Comparison of ENCODE assay signal across 31 cellular contexts in the genomic region with DNA sequence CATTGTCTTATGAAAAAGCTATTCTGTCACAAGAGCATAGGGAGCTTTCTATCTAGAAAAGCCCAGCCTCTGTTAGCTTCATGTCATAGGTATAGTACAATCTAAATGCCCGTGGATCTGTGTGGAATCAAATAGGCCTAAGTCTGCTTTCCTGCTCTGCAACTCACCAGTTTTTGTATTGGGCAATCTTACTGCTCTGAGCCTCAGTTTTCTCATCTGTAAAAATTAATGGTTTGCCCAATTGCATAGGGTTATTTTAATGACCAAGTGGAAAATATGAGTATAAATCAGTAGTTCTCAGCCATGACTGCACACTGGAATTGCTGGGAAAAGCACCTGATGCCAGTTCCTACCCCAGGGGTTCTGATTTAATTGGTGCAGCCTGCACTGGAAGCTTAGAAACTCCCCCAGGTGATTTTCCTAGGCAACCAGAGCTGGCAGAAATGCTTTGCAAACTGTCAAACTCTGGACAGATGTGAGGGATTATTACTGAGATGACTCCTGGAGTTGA.
"Had no signal": no experiment of that assay in that cellular context is flagged by ENCODE, and none has a peak within 500 bp of the region (broad histone marks: within the 10 kb centered on the region; RNA-seq: fewer than 3 reads in every experiment).

No MANE protein-coding gene starts in this region.

- H3K36me3 Mint-ChIP-seq: activated naive CD8-positive, alpha-beta T cell treated with anti-CD3 and anti-CD28 coated beads for 36 hours had no signal

- H3K36me3 ChIP-seq: brain microvascular endothelial cell, cardiac muscle cell, SJCRH30 had no signal

- DNase-seq: activated CD4-positive, alpha-beta T cell treated with anti-CD3 and anti-CD28 coated beads, Interleukin-2, amount 10 ng/mL, durations not matched to agents 24 days and 14 days; activated CD4-positive, alpha-beta T cell treated with anti-CD3 and anti-CD28 coated beads, Interleukin-2, amount 50 U/mL, for 4 hours; activated CD8-positive, alpha-beta T cell treated with anti-CD3 and anti-CD28 coated beads for 36 hours; activated effector memory CD4-positive, alpha-beta T cell treated with anti-CD3 and anti-CD28 coated beads, Interleukin-2, amount 50 U/mL, for 16 hours; activated naive CD4-positive, alpha-beta T cell; activated naive CD4-positive, alpha-beta T cell treated with anti-CD3 and anti-CD28 coated beads, Interleukin-2, amount 50 U/mL, for 16 hours; activated naive CD8-positive, alpha-beta T cell treated with anti-CD3 and anti-CD28 coated beads for 36 hours; activated T-cell treated with anti-CD3 and anti-CD28 coated beads, Interleukin-2, amount 50 U/mL, for 1 hour; activated T-cell treated with anti-CD3 and anti-CD28 coated beads, Interleukin-2, amount 50 U/mL, for 72 hours; amniotic stem cell; aorta; brain microvascular endothelial cell; Kasumi-1; KG1; MM.1S; MV-4-11; NCI-H1092; NCI-H187 treated with DMSO at 0.1 percent for 48 hours; NCI-H2081; NCI-H345; NCI-H524 treated with DMSO at 0.1 percent for 48 hours; NCI-H748 treated with DMSO at 0.1 percent for 48 hours; SHP77; SJCRH30 had no signal

- H3K4me1 Mint-ChIP-seq: activated CD4-positive, alpha-beta T cell treated with anti-CD3 and anti-CD28 coated beads, Interleukin-2, amount 10 ng/mL, durations not matched to agents 24 days and 14 days; activated naive CD8-positive, alpha-beta T cell treated with anti-CD3 and anti-CD28 coated beads for 36 hours; activated T-helper 17 cell treated with anti-CD3 and anti-CD28 coated beads, Interleukin-2, amount 50 U/mL, for 72 hours; central memory CD8-positive, alpha-beta T cell had no signal

- H3K9me3 Mint-ChIP-seq: activated CD4-positive, alpha-beta T cell treated with anti-CD3 and anti-CD28 coated beads, Interleukin-2, amount 10 ng/mL, durations not matched to agents 24 days and 14 days; activated CD8-positive, alpha-beta T cell treated with anti-CD3 and anti-CD28 coated beads for 36 hours; activated naive CD8-positive, alpha-beta T cell treated with anti-CD3 and anti-CD28 coated beads for 36 hours; activated T-cell treated with anti-CD3 and anti-CD28 coated beads, Interleukin-2, amount 50 U/mL, for 72 hours; activated T-helper 17 cell treated with anti-CD3 and anti-CD28 coated beads, Interleukin-2, amount 50 U/mL, for 72 hours; central memory CD8-positive, alpha-beta T cell; T-helper 1 cell treated with Interleukin-12 subunit alpha and Interleukin-12 subunit beta and Interleukin-4 antibody, amounts not matched to agents 30 μg/mL and 1 μg/mL, for 36 hours; T-helper 2 cell treated with Interferon-gamma antibody and Interleukin-4, amounts not matched to agents 5 μg/mL and 100 μg/mL, for 36 hours had no signal

- H3K4me3 Mint-ChIP-seq: activated CD4-positive, alpha-beta T cell treated with anti-CD3 and anti-CD28 coated beads, Interleukin-2, amount 10 ng/mL, durations not matched to agents 24 days and 14 days; activated CD8-positive, alpha-beta T cell treated with anti-CD3 and anti-CD28 coated beads for 36 hours; activated naive CD8-positive, alpha-beta T cell treated with anti-CD3 and anti-CD28 coated beads for 36 hours; activated T-cell treated with anti-CD3 and anti-CD28 coated beads, Interleukin-2, amount 50 U/mL, for 72 hours; activated T-helper 17 cell treated with anti-CD3 and anti-CD28 coated beads, Interleukin-2, amount 50 U/mL, for 72 hours; central memory CD8-positive, alpha-beta T cell; T-helper 1 cell treated with Interleukin-12 subunit alpha and Interleukin-12 subunit beta and Interleukin-4 antibody, amounts not matched to agents 30 μg/mL and 1 μg/mL, for 36 hours; T-helper 2 cell treated with Interferon-gamma antibody and Interleukin-4, amounts not matched to agents 5 μg/mL and 100 μg/mL, for 36 hours had no signal

- H3K4me3 ChIP-seq: cardiac muscle cell, SJCRH30, SK-N-MC had no signal

- H3K27ac Mint-ChIP-seq: activated CD4-positive, alpha-beta T cell treated with anti-CD3 and anti-CD28 coated beads, Interleukin-2, amount 10 ng/mL, durations not matched to agents 24 days and 14 days; activated CD8-positive, alpha-beta T cell treated with anti-CD3 and anti-CD28 coated beads for 36 hours; activated naive CD8-positive, alpha-beta T cell treated with anti-CD3 and anti-CD28 coated beads for 36 hours; activated T-cell treated with anti-CD3 and anti-CD28 coated beads, Interleukin-2, amount 50 U/mL, for 72 hours; activated T-helper 17 cell treated with anti-CD3 and anti-CD28 coated beads, Interleukin-2, amount 50 U/mL, for 72 hours; T-helper 1 cell treated with Interleukin-12 subunit alpha and Interleukin-12 subunit beta and Interleukin-4 antibody, amounts not matched to agents 30 μg/mL and 1 μg/mL, for 36 hours; T-helper 2 cell treated with Interferon-gamma antibody and Interleukin-4, amounts not matched to agents 5 μg/mL and 100 μg/mL, for 36 hours had no signal

- ATAC-seq: activated CD8-positive, alpha-beta T cell treated with anti-CD3 and anti-CD28 coated beads for 36 hours; activated T-cell treated with anti-CD3 and anti-CD28 coated beads, Interleukin-2, amount 50 U/mL, for 72 hours; activated T-helper 17 cell treated with anti-CD3 and anti-CD28 coated beads, Interleukin-2, amount 50 U/mL, for 72 hours; Panc1 had no signal

- H3K27me3 ChIP-seq: brain microvascular endothelial cell, cardiac muscle cell, SJCRH30 had no signal

- H3K27ac ChIP-seq: brain microvascular endothelial cell, cardiac muscle cell, SJCRH30, SK-N-MC had no signal
